Comparison of ENCODE assay signal across 20 cellular contexts in the genomic region with DNA sequence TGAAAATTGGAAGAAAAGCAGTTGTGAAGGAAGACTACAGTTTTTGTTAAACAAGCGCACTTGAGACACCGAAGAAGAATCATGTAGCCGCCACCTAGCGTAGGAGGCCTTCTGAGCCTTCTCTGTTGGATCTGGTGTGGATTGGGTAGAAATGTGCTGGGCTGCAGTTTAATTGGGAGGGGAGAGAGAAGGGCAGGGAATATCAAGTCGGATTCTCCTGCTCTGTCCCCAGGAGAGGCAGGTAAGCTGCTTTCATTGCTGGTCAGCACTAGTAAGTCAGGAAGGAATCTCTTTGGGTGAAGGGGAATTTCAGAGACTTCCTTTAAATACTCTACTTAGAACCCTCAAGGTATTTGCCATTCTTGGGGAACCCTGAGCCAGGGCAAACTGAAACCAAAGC. TPM values are rescaled to one million over a fixed set of nuclear protein-coding genes. Genes with fewer than 3 reads are reported as not detected.
DNase-seq lines count a peak whose midpoint lies in the region; ATAC-seq and TF ChIP-seq lines count a peak whose summit lies in the region.
"Had no signal": no experiment of that assay in that cellular context is flagged by ENCODE, and none has a peak within 500 bp of the region (broad histone marks: within the 10 kb centered on the region; RNA-seq: fewer than 3 reads in every experiment).

No MANE protein-coding gene starts in this region.

- no peak overlapping the region for H3K27ac ChIP-seq in H9 (ENCODE audit: insufficient read length, low read depth, low read length)
- peak overlapping the region; percentile 0 for H3K27ac ChIP-seq in angular gyrus (ENCODE audit: low read depth, low read length)
- H3K27ac ChIP-seq in endodermal cell (ENCODE audit: low read depth, low read length) = peak overlapping the region; percentile 84
- no peak overlapping the region for H3K27ac ChIP-seq in RWPE1
- H3K27ac ChIP-seq: KMS-11 had no signal

- no peak overlapping the region for H2BK20ac ChIP-seq in H9 (ENCODE audit: low read depth, low read length, poor library complexity, severe bottlenecking)

- no peaks in the 10 kb centered on the region; the same call in 1 of the 2 replicates for H3K27me3 Mint-ChIP-seq in H9 (ENCODE audit: low read depth)
- peaks cover 10% of the 10 kb centered on the region for H3K27me3 Mint-ChIP-seq in endodermal cell (ENCODE audit: insufficient read depth)

- no CpG with 5 or more reads among the region's 5 CpGs for WGBS in H9 (ENCODE audit: extremely low coverage, insufficient read length, low lambda C conversion rate)
- WGBS in endodermal cell (ENCODE audit: insufficient coverage in 1 of 2, insufficient read length in 1 of 2), 2 experiments = 82 to 100% methylated on average over 4 to 5 of the region's 5 CpGs

- H2AFZ ChIP-seq in H9 (ENCODE audit: low read length) (peak overlapping the region; percentile 1), neuron (ENCODE audit: low read depth, low read length) (peak overlapping the region; percentile 86)

- peaks cover 3% of the 10 kb centered on the region; the same call in 1 of the 2 replicates for H3K4me1 ChIP-seq in H9 (ENCODE audit: insufficient read depth, low read length)
- peaks cover 6% of the 10 kb centered on the region for H3K4me1 ChIP-seq in endodermal cell (ENCODE audit: control insufficient read depth, insufficient read depth, low read length)
- H3K4me1 ChIP-seq in neuron (ENCODE audit: insufficient read depth, low read length) = peaks cover 16% of the 10 kb centered on the region

- ATAC-seq in GM21786 (IDR thresholded peaks at IDR 0.05; ENCODE audit: unreplicated experiment) = no peak
- ATAC-seq: CD8-positive, alpha-beta T cell had no signal

- CTCF ChIA-PET in RWPE1 (lab: Yijun Ruan, JAX) = no interaction called here

- H3K4ac ChIP-seq in H9 (ENCODE audit: low read depth, low read length) = no peak overlapping the region

- no peak overlapping the region for H2BK12ac ChIP-seq in H9 (ENCODE audit: insufficient read length, low read depth, low read length)

- no peak for TF ChIP-seq CTCF in H9 (conservative IDR thresholded peaks at IDR 0.05)
- no peak for TF ChIP-seq CTCF in endodermal cell (conservative IDR thresholded peaks at IDR 0.05)
- TF ChIP-seq CTCF in RWPE1 (conservative IDR thresholded peaks at IDR 0.05; ENCODE audit: low read depth) = no peak

- no peaks in the 10 kb centered on the region for H3K9me3 ChIP-seq in H9 (ENCODE audit: control insufficient read depth, low read depth, low read length)
- no peaks in the 10 kb centered on the region for H3K9me3 ChIP-seq in endodermal cell (ENCODE audit: control insufficient read depth, low read length)
- no peaks in the 10 kb centered on the region for H3K9me3 ChIP-seq in neuron (ENCODE audit: low read length)

- H3K27me3 ChIP-seq in H9 (ENCODE audit: insufficient read depth, low read length) (no peaks in the 10 kb centered on the region), endodermal cell (ENCODE audit: control insufficient read depth, insufficient read depth, low read length, poor library complexity, severe bottlenecking) (no peaks in the 10 kb centered on the region), neuron (ENCODE audit: insufficient read depth, low read length) (no peaks in the 10 kb centered on the region)

- no peak overlapping the region for H3K56ac ChIP-seq in H9 (ENCODE audit: insufficient read length, low read depth, low read length)

- H3K9ac ChIP-seq in H9 (ENCODE audit: extremely low read depth, insufficient read length, low read length) (no peak overlapping the region), endodermal cell (ENCODE audit: extremely low read depth, low read length, poor library complexity, severe bottlenecking) (no peak overlapping the region)
- H3K9ac ChIP-seq: KMS-11 had no signal

- no peak overlapping the region for H3K14ac ChIP-seq in H9 (ENCODE audit: insufficient read depth, low read length)

- no peaks in the 10 kb centered on the region for H3K79me2 ChIP-seq in H9 (ENCODE audit: insufficient read depth, low read length)

- no peak overlapping the region for H3K23ac ChIP-seq in H9 (ENCODE audit: insufficient read length, low read depth, low read length)

- H3K27ac Mint-ChIP-seq in H9 = peak overlapping the region in 1 of 3 experiments; percentile 69; a peak in 2 of 7 replicates
- no peak overlapping the region for H3K27ac Mint-ChIP-seq in endodermal cell
- H3K27ac Mint-ChIP-seq: CD8-positive, alpha-beta T cell had no signal

- H3K36me3 Mint-ChIP-seq in H9 (ENCODE audit: insufficient read depth in 1 of 3, low read depth in 3 of 3) (no peaks in the 10 kb centered on the region), endodermal cell (ENCODE audit: low read depth) (no peaks in the 10 kb centered on the region)
- H3K36me3 Mint-ChIP-seq: CD8-positive, alpha-beta T cell had no signal

- no peak overlapping the region for H2BK15ac ChIP-seq in H9 (ENCODE audit: low read depth, low read length)

- H3T11ph ChIP-seq in H9 (ENCODE audit: low read length) = no peak overlapping the region

- no peak overlapping the region for H4K5ac ChIP-seq in H9 (ENCODE audit: insufficient read length, low read depth, low read length)

- H3K4me3 ChIP-seq in endodermal cell (ENCODE audit: low read length) (no peak overlapping the region), neuron (ENCODE audit: low read length) (peak overlapping the region; percentile 51)

- H4K20me1 ChIP-seq in H9 (ENCODE audit: control insufficient read depth, insufficient read depth, insufficient read length) = no peaks in the 10 kb centered on the region

- POLR2A ChIA-PET in RWPE1 (lab: Yijun Ruan, JAX; ENCODE audit: low non-redundant PET) = no interaction called here

- H3K79me1 ChIP-seq in H9 (ENCODE audit: insufficient read depth, low read depth, low read length, poor library complexity, severe bottlenecking) = no peaks in the 10 kb centered on the region

- H4K8ac ChIP-seq in H9 (replicated peaks; ENCODE audit: insufficient read length, low read depth, low read length) = no peak overlapping the region

- H2BK5ac ChIP-seq in H9 (ENCODE audit: insufficient read length, low read length) = no peak overlapping the region

- DNase-seq in H9 (peak; percentile 53), endodermal cell (peak; percentile 66), DMS153 treated with DMSO at 0.1 percent for 48 hours (lab: John Stamatoyannopoulos, UW; ENCODE audit: unreplicated experiment) (no peak), RWPE1 (ENCODE audit: low spot score) (no peak), NCI-H2029 treated with DMSO at 0.1 percent for 48 hours (lab: John Stamatoyannopoulos, UW) (no peak)
- DNase-seq: 8988T; AML-193; CD8-positive, alpha-beta T cell; IMR-90; MV-4-11; NCI-H1694 treated with DMSO at 0.1 percent for 48 hours; NCI-H510A; NCI-H748 treated with DMSO at 0.1 percent for 48 hours; NK-92 treated with Interleukin-12 subunit alpha and Interleukin-12 subunit beta, amount 100 ng/mL, for 24 hours; SIG-M5 had no signal

- H3K36me3 ChIP-seq in endodermal cell (ENCODE audit: control insufficient read depth, insufficient read depth, low read length) (no peaks in the 10 kb centered on the region), neuron (ENCODE audit: insufficient read depth, low read length) (no peaks in the 10 kb centered on the region)

- H2AK5ac ChIP-seq in H9 (ENCODE audit: insufficient read length, low read length) = no peak overlapping the region

- H3K9me3 Mint-ChIP-seq in H9 = no peaks in the 10 kb centered on the region
- H3K9me3 Mint-ChIP-seq in endodermal cell = no peaks in the 10 kb centered on the region

- no peak overlapping the region for H4K91ac ChIP-seq in H9 (ENCODE audit: insufficient read length, low read depth, low read length)

- no peak overlapping the region for H3K4me2 ChIP-seq in H9 (ENCODE audit: insufficient read depth, insufficient read length, low read length)
- H3K4me2 ChIP-seq: KMS-11 had no signal

- no peak overlapping the region for H3K18ac ChIP-seq in H9 (ENCODE audit: insufficient read length, low read depth, low read length)

- H3K23me2 ChIP-seq in H9 (ENCODE audit: insufficient read length, low read depth, low read length, poor library complexity, severe bottlenecking) = no peaks in the 10 kb centered on the region

- no peak overlapping the region for H3K4me3 Mint-ChIP-seq in H9
- no peak overlapping the region for H3K4me3 Mint-ChIP-seq in endodermal cell
- H3K4me3 Mint-ChIP-seq: CD8-positive, alpha-beta T cell had no signal

- peaks cover 25 to 33% of the 10 kb centered on the region in 2 experiments for H3K4me1 Mint-ChIP-seq in H9
- H3K4me1 Mint-ChIP-seq in endodermal cell = peaks cover 33% of the 10 kb centered on the region

- no peak overlapping the region for H2BK120ac ChIP-seq in H9 (ENCODE audit: low read depth, low read length, poor library complexity, severe bottlenecking)

RNA-seq across cellular contexts. Expression of a gene that starts 1.2 kb away (rescaled TPM):
- 3.3 and 3.9 TPM in 2 replicates for total RNA-seq in H9 (2021)
- 1 to 10 TPM; 2.7 to 3.4 TPM for total RNA-seq in endodermal cell
- polyA plus RNA-seq in endodermal cell (2013, experiment 1 of 2) = 61.4 TPM
- 55.5 TPM for polyA plus RNA-seq in endodermal cell (2013, experiment 2 of 2)
- total RNA-seq: CD8-positive, alpha-beta T cell; Daoy; IMR-90 had no signal
- polyA plus RNA-seq: IMR-90 had no signal

RNA-seq across cellular contexts. Expression of a gene that starts 10.7 kb away (rescaled TPM):
- total RNA-seq in H9 (2021) (0.59 and 0.68 TPM in 2 replicates), endodermal cell (1 to 10 TPM; 2.8 to 3.2 TPM)
- 6.4 TPM for polyA plus RNA-seq in endodermal cell (2013, experiment 1 of 2)
- 4.7 TPM for polyA plus RNA-seq in endodermal cell (2013, experiment 2 of 2)
- total RNA-seq: CD8-positive, alpha-beta T cell had no signal

Comparison
In these comparisons a context has a peak if more than half of its experiments do, and no peak if none do; other contexts are left out.
1. DNase-seq: peak in H9 (single experiment) and endodermal cell (single experiment); none in DMS153 treated with DMSO at 0.1 percent for 48 hours (single experiment), RWPE1 (single experiment) and NCI-H2029 treated with DMSO at 0.1 percent for 48 hours (single experiment).
2. H3K27ac ChIP-seq: peak in angular gyrus (single experiment) and endodermal cell (single experiment); none in H9 (single experiment) and RWPE1 (single experiment).